1 cellular context compared by ENCODE assay signal in the genomic region with DNA sequence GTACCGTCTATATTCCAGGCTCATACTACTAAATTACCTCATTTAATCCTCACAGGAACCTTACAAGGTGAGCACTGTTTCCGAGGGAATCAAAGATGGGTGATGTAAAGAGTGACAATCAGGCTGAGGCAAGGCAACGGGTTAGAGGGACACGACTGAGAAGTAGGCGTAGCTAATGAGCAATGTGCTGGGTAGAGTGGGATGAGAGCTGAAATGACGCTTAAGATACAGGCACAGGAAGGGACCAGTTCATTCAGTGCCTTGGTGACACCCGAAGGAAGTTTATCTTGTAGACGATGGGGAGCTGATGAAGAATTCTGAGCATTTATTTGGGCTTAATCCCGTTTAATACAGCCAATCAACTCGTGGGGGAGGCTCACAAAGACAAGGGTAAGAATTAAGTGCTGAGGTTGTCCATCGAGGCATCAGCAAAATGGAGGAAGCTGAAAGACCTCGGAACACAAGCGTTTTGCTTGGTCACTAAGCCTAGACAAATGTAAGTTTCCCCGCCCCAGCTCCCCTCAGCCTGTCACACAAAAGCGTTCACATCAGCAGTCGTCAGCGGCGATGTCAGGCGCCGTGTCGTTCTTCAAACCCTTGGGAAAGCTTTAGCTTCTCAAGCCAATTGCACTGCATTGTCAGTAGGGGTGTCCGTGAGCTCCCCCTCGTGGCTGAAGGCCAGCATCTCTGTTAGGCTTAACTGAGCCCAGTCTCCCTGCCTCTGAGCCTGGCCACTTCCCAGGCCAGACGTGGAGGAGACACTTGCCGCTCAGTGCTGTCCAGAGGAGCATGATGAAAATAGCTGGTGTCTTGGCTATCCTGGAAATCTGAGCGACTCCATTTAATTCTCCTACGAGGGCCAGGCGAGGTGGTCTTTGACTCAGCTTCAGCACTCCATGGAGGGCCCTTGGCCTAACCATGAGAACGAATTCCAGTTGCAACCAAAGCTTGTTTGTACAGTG.
TF ChIP-seq lines count a peak whose summit lies in the region.

No MANE protein-coding gene starts in this region.

TF ChIP-seq in HepG2, 621 proteins besides CTCF, POLR2A, EP300 and RAD21 (continued from another document and continues in another):
- TF ChIP-seq, protein P1, sequence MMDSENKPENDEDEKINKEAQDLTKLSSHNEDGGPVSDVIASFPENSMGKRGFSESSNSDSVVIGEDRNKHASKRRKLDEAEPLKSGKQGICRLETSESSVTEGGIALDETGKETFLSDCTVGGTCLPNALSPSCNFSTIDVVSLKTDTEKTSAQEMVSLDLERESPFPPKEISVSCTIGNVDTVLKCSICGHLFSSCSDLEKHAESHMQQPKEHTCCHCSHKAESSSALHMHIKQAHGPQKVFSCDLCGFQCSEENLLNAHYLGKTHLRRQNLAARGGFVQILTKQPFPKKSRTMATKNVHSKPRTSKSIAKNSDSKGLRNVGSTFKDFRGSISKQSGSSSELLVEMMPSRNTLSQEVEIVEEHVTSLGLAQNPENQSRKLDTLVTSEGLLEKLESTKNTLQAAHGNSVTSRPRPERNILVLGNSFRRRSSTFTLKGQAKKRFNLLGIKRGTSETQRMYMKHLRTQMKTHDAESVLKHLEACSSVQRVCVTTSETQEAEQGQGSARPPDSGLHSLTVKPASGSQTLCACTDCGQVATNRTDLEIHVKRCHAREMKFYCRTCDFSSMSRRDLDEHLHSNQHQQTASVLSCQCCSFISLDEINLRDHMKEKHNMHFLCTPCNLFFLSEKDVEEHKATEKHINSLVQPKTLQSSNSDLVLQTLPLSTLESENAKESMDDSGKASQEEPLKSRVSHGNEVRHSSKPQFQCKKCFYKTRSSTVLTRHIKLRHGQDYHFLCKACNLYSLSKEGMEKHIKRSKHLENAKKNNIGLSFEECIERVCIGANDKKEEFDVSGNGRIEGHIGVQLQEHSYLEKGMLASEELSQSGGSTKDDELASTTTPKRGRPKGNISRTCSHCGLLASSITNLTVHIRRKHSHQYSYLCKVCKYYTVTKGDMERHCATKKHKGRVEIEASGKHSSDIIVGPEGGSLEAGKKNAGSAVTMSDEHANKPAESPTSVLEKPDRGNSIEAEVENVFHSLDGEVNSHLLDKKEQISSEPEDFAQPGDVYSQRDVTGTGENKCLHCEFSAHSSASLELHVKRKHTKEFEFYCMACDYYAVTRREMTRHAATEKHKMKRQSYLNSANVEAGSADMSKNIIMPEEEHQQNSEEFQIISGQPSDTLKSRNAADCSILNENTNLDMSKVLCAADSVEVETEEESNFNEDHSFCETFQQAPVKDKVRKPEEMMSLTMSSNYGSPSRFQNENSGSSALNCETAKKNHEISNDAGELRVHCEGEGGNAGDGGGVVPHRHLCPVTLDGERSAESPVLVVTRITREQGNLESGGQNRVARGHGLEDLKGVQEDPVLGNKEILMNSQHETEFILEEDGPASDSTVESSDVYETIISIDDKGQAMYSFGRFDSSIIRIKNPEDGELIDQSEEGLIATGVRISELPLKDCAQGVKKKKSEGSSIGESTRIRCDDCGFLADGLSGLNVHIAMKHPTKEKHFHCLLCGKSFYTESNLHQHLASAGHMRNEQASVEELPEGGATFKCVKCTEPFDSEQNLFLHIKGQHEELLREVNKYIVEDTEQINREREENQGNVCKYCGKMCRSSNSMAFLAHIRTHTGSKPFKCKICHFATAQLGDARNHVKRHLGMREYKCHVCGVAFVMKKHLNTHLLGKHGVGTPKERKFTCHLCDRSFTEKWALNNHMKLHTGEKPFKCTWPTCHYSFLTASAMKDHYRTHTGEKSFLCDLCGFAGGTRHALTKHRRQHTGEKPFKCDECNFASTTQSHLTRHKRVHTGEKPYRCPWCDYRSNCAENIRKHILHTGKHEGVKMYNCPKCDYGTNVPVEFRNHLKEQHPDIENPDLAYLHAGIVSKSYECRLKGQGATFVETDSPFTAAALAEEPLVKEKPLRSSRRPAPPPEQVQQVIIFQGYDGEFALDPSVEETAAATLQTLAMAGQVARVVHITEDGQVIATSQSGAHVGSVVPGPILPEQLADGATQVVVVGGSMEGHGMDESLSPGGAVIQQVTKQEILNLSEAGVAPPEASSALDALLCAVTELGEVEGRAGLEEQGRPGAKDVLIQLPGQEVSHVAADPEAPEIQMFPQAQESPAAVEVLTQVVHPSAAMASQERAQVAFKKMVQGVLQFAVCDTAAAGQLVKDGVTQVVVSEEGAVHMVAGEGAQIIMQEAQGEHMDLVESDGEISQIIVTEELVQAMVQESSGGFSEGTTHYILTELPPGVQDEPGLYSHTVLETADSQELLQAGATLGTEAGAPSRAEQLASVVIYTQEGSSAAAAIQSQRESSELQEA (CRISPR knock-in tag; IDR thresholded peaks at IDR 0.05; ENCODE audit: not compliant biosample characterization), result peak; percentile 89
- TF ChIP-seq MEIS1 (CRISPR knock-in tag; IDR thresholded peaks at IDR 0.05; ENCODE audit: borderline replicate concordance), result peak; percentile 50; the same call in 1 of the 2 replicates
- TF ChIP-seq, protein P2, sequence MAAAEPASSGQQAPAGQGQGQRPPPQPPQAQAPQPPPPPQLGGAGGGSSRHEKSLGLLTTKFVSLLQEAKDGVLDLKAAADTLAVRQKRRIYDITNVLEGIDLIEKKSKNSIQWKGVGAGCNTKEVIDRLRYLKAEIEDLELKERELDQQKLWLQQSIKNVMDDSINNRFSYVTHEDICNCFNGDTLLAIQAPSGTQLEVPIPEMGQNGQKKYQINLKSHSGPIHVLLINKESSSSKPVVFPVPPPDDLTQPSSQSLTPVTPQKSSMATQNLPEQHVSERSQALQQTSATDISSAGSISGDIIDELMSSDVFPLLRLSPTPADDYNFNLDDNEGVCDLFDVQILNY (CRISPR knock-in tag; conservative IDR thresholded peaks at IDR 0.05), result no peak
- TF ChIP-seq, protein P3, sequence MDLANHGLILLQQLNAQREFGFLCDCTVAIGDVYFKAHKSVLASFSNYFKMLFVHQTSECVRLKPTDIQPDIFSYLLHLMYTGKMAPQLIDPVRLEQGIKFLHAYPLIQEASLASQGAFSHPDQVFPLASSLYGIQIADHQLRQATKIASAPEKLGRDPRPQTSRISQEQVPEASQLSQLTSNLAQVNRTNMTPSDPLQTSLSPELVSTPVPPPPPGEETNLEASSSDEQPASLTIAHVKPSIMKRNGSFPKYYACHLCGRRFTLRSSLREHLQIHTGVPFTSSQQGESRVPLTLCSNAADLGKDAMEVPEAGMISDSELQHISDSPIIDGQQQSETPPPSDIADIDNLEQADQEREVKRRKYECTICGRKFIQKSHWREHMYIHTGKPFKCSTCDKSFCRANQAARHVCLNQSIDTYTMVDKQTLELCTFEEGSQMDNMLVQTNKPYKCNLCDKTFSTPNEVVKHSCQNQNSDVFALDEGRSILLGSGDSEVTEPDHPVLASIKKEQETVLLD (CRISPR knock-in tag; IDR thresholded peaks at IDR 0.05; ENCODE audit: low read depth), result no peak
- TF ChIP-seq ZNF264 (CRISPR knock-in tag; IDR thresholded peaks at IDR 0.05), result no peak
- no peak for TF ChIP-seq KLF11 (CRISPR knock-in tag; IDR thresholded peaks at IDR 0.05)
- peak; percentile 80 for TF ChIP-seq SALL1 (CRISPR knock-in tag; IDR thresholded peaks at IDR 0.05)
- no peak for TF ChIP-seq ZNF816 (CRISPR knock-in tag; IDR thresholded peaks at IDR 0.05; ENCODE audit: borderline replicate concordance)
- TF ChIP-seq, protein P4, sequence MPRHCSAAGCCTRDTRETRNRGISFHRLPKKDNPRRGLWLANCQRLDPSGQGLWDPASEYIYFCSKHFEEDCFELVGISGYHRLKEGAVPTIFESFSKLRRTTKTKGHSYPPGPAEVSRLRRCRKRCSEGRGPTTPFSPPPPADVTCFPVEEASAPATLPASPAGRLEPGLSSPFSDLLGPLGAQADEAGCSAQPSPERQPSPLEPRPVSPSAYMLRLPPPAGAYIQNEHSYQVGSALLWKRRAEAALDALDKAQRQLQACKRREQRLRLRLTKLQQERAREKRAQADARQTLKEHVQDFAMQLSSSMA (CRISPR knock-in tag; IDR thresholded peaks at IDR 0.05), result peak; percentile 70; the same call in 1 of the 2 replicates
- no peak for TF ChIP-seq NFIB (CRISPR knock-in tag; IDR thresholded peaks at IDR 0.05; ENCODE audit: borderline replicate concordance)
- TF ChIP-seq GABPA (IDR thresholded peaks at IDR 0.05; ENCODE audit: low read depth, low read length), result no peak
- TF ChIP-seq GABPA (CRISPR knock-in tag; IDR thresholded peaks at IDR 0.05; ENCODE audit: low read depth), result 0 out of 2 replicates have a peak, but pooled peaks have one; percentile 10
- TF ChIP-seq ZNF326 (CRISPR knock-in tag; IDR thresholded peaks at IDR 0.05; ENCODE audit: borderline replicate concordance), result no peak
- 0 out of 2 replicates have a peak, but pooled peaks have one; percentile 15 for TF ChIP-seq ZBTB7B (CRISPR knock-in tag; IDR thresholded peaks at IDR 0.05)
- 0 out of 2 replicates have a peak, but pooled peaks have one; percentile 55 for TF ChIP-seq PITX1 (CRISPR knock-in tag; IDR thresholded peaks at IDR 0.05)
- TF ChIP-seq SP1 (IDR thresholded peaks at IDR 0.05), result no peak
- TF ChIP-seq SP1 (CRISPR knock-in tag; IDR thresholded peaks at IDR 0.05), result no peak
- TF ChIP-seq NR2F6 (IDR thresholded peaks at IDR 0.05), result no peak
- no peak for TF ChIP-seq NR2F6 (CRISPR knock-in tag; IDR thresholded peaks at IDR 0.05)
- TF ChIP-seq ARNTL (CRISPR knock-in tag; IDR thresholded peaks at IDR 0.05), result 0 out of 2 replicates have a peak, but pooled peaks have one; percentile 41
- peak; percentile 52 for TF ChIP-seq CBX1 (IDR thresholded peaks at IDR 0.05; ENCODE audit: low read depth)
- TF ChIP-seq, protein P5, sequence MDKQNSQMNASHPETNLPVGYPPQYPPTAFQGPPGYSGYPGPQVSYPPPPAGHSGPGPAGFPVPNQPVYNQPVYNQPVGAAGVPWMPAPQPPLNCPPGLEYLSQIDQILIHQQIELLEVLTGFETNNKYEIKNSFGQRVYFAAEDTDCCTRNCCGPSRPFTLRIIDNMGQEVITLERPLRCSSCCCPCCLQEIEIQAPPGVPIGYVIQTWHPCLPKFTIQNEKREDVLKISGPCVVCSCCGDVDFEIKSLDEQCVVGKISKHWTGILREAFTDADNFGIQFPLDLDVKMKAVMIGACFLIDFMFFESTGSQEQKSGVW (CRISPR knock-in tag; IDR thresholded peaks at IDR 0.05; ENCODE audit: borderline replicate concordance), result no peak
- TF ChIP-seq ZNF737 (CRISPR knock-in tag; IDR thresholded peaks at IDR 0.05; ENCODE audit: borderline replicate concordance), result 0 out of 2 replicates have a peak, but pooled peaks have one; percentile 48
- TF ChIP-seq ZNF446 (CRISPR knock-in tag; IDR thresholded peaks at IDR 0.05), result no peak
- TF ChIP-seq ZNF782 (CRISPR knock-in tag; IDR thresholded peaks at IDR 0.05; ENCODE audit: borderline replicate concordance), result peak; percentile 69; the same call in 1 of the 2 replicates
- 0 out of 2 replicates have a peak, but pooled peaks have one; percentile 33 for TF ChIP-seq RBAK (CRISPR knock-in tag; IDR thresholded peaks at IDR 0.05)
- TF ChIP-seq KMT2B (CRISPR knock-in tag; IDR thresholded peaks at IDR 0.05), result no peak
- TF ChIP-seq MIER3 (CRISPR knock-in tag; IDR thresholded peaks at IDR 0.05; ENCODE audit: borderline replicate concordance), result peak; percentile 78; the same call in 1 of the 2 replicates
- no peak for TF ChIP-seq MTF2 (CRISPR knock-in tag; IDR thresholded peaks at IDR 0.05; ENCODE audit: borderline replicate concordance)
- TF ChIP-seq SP4 (CRISPR knock-in tag; IDR thresholded peaks at IDR 0.05), result peak; percentile 41
- TF ChIP-seq ZNF841 (CRISPR knock-in tag; IDR thresholded peaks at IDR 0.05; ENCODE audit: borderline replicate concordance), result no peak
- TF ChIP-seq ZNF644 (CRISPR knock-in tag; IDR thresholded peaks at IDR 0.05; ENCODE audit: low read depth), result peak; percentile 85
- no peak for TF ChIP-seq CHCHD3 (CRISPR knock-in tag; IDR thresholded peaks at IDR 0.05)
- no peak for TF ChIP-seq SIN3A (IDR thresholded peaks at IDR 0.05; ENCODE audit: borderline replicate concordance, low read depth, low read length)
- no peak for TF ChIP-seq ZNF180 (CRISPR knock-in tag; IDR thresholded peaks at IDR 0.05; ENCODE audit: borderline replicate concordance, low read depth)
- no peak for TF ChIP-seq TP53 (CRISPR knock-in tag; conservative IDR thresholded peaks at IDR 0.05)
- 0 out of 2 replicates have a peak, but pooled peaks have one; percentile 36 for TF ChIP-seq ZNF766 (CRISPR knock-in tag; IDR thresholded peaks at IDR 0.05; ENCODE audit: borderline replicate concordance)
- TF ChIP-seq, protein P6, sequence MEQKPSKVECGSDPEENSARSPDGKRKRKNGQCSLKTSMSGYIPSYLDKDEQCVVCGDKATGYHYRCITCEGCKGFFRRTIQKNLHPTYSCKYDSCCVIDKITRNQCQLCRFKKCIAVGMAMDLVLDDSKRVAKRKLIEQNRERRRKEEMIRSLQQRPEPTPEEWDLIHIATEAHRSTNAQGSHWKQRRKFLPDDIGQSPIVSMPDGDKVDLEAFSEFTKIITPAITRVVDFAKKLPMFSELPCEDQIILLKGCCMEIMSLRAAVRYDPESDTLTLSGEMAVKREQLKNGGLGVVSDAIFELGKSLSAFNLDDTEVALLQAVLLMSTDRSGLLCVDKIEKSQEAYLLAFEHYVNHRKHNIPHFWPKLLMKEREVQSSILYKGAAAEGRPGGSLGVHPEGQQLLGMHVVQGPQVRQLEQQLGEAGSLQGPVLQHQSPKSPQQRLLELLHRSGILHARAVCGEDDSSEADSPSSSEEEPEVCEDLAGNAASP (CRISPR knock-in tag; IDR thresholded peaks at IDR 0.05; ENCODE audit: borderline replicate concordance), result peak; percentile 56; the same call in 1 of the 2 replicates
- TF ChIP-seq XRCC5 (optimal IDR thresholded peaks at IDR 0.05; ENCODE audit: low read length), result peak; percentile 98
- TF ChIP-seq CAMTA2 (CRISPR knock-in tag; IDR thresholded peaks at IDR 0.05; ENCODE audit: borderline replicate concordance), result no peak
- TF ChIP-seq, protein P7, sequence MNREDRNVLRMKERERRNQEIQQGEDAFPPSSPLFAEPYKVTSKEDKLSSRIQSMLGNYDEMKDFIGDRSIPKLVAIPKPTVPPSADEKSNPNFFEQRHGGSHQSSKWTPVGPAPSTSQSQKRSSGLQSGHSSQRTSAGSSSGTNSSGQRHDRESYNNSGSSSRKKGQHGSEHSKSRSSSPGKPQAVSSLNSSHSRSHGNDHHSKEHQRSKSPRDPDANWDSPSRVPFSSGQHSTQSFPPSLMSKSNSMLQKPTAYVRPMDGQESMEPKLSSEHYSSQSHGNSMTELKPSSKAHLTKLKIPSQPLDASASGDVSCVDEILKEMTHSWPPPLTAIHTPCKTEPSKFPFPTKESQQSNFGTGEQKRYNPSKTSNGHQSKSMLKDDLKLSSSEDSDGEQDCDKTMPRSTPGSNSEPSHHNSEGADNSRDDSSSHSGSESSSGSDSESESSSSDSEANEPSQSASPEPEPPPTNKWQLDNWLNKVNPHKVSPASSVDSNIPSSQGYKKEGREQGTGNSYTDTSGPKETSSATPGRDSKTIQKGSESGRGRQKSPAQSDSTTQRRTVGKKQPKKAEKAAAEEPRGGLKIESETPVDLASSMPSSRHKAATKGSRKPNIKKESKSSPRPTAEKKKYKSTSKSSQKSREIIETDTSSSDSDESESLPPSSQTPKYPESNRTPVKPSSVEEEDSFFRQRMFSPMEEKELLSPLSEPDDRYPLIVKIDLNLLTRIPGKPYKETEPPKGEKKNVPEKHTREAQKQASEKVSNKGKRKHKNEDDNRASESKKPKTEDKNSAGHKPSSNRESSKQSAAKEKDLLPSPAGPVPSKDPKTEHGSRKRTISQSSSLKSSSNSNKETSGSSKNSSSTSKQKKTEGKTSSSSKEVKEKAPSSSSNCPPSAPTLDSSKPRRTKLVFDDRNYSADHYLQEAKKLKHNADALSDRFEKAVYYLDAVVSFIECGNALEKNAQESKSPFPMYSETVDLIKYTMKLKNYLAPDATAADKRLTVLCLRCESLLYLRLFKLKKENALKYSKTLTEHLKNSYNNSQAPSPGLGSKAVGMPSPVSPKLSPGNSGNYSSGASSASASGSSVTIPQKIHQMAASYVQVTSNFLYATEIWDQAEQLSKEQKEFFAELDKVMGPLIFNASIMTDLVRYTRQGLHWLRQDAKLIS (CRISPR knock-in tag; IDR thresholded peaks at IDR 0.05), result no peak
- TF ChIP-seq ZNF343 (CRISPR knock-in tag; IDR thresholded peaks at IDR 0.05), result peak; percentile 63
- no peak for TF ChIP-seq ZNF124 (CRISPR knock-in tag; IDR thresholded peaks at IDR 0.05)
- TF ChIP-seq MAFF (IDR thresholded peaks at IDR 0.05; ENCODE audit: low read depth, low read length), result no peak
- TF ChIP-seq CCDC6 (CRISPR knock-in tag; IDR thresholded peaks at IDR 0.05), result no peak
